In the genomic region with DNA sequence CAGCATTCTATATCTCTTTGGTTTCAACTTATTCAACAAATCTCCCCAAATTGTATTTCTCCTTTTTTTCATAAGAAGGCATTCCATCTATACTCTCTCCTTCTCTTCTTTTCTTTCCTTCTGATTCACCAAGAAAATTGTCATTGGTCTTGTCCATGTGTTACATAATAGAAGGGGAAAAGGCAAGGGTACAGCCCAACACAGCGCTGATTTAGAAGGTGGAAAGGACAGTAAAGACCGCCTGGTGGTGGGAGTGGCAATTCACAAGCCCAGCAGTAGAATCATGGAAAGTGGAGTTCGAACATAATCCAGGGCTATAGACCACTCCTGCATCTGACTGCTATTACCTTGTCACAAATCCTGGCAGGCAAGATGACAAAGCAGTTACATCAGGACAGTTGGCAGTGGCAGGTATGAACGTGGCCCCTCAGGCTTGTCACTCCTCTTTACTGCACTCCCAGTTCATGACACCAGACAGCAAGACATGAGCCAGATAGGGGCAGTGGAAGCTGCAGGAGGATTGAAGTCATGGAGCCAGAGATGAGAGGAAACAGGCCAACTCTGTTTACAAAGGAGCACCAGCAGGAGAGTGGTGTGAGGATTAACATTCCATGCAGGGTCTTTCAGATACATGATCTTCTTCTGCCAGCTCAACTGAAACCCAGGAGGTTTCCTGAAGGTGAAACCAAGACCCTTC, we compare ENCODE assay signal across 1 cellular context.
A peak's percentile ranks its signal among the peaks of the same experiment; 100 is the strongest.
TF ChIP-seq lines count a peak whose summit lies in the region.

No MANE protein-coding gene starts in this region.

TF ChIP-seq in K562, 482 proteins besides CTCF, POLR2A, EP300 and RAD21 (continued from another document and continues in another):
- TF ChIP-seq STAT5B (CRISPR knock-in tag; IDR thresholded peaks at IDR 0.05) (no peak), HES1 (IDR thresholded peaks at IDR 0.05; ENCODE audit: low read depth) (no peak), CTBP1 (IDR thresholded peaks at IDR 0.05; ENCODE audit: borderline replicate concordance) (peak; percentile 69), MAFG (tag; conservative IDR thresholded peaks at IDR 0.05) (0 out of 2 replicates have a peak, but pooled peaks have one; percentile 10), SFPQ (IDR thresholded peaks at IDR 0.05; ENCODE audit: low read depth, low read length) (no peak), ID3 (CRISPR knock-in tag; IDR thresholded peaks at IDR 0.05) (no peak), ID3 (tag; IDR thresholded peaks at IDR 0.05) (peak; percentile 64), SOX6 (IDR thresholded peaks at IDR 0.05) (peak; percentile 47; the same call in 1 of the 2 replicates), ZNF146 (CRISPR knock-in tag; IDR thresholded peaks at IDR 0.05; ENCODE audit: unreplicated experiment) (no peak), KDM1A (IDR thresholded peaks at IDR 0.05) (peak; percentile 7 to 42; a peak in 2 of 4 replicates), SMARCB1 (IDR thresholded peaks at IDR 0.05; ENCODE audit: insufficient read length, low read depth) (no peak), L3MBTL2 (IDR thresholded peaks at IDR 0.05) (peak; percentile 71), BRD9 (IDR thresholded peaks at IDR 0.05; ENCODE audit: low read depth, partially characterized antibody) (peak; percentile 79), ZNF780A (CRISPR knock-in tag; IDR thresholded peaks at IDR 0.05) (no peak), CXXC5 (CRISPR knock-in tag; IDR thresholded peaks at IDR 0.05) (peak; percentile 65), SMAD2 (IDR thresholded peaks at IDR 0.05; ENCODE audit: low read depth, low read length) (no peak), CREM (IDR thresholded peaks at IDR 0.05; ENCODE audit: low read depth) (peak; percentile 57), TEAD2 (tag; IDR thresholded peaks at IDR 0.05) (no peak), ZBTB11 (CRISPR knock-in tag; IDR thresholded peaks at IDR 0.05) (0 out of 6 replicates have a peak, but pooled peaks of 1 of the 3 experiments have one; percentile 51), MTA1 (IDR thresholded peaks at IDR 0.05; ENCODE audit: borderline replicate concordance) (peak; percentile 29; the same call in 1 of the 2 replicates), CHD1 (IDR thresholded peaks at IDR 0.05; ENCODE audit: low read length) (no peak), HDGF (IDR thresholded peaks at IDR 0.05) (peak; percentile 65; the same call in 1 of the 2 replicates), IFI16 (CRISPR knock-in tag; IDR thresholded peaks at IDR 0.05) (peak; percentile 12; the same call in 1 of the 2 replicates), TARDBP (IDR thresholded peaks at IDR 0.05) (no peak), ZBTB34 (CRISPR knock-in tag; IDR thresholded peaks at IDR 0.05) (no peak), CHD2 (IDR thresholded peaks at IDR 0.05; ENCODE audit: low read depth, low read length) (no peak), CREB5 (CRISPR knock-in tag; IDR thresholded peaks at IDR 0.05) (no peak), ZNF175 (CRISPR knock-in tag; IDR thresholded peaks at IDR 0.05; ENCODE audit: low read depth) (peak; percentile 83), UBTF (IDR thresholded peaks at IDR 0.05; ENCODE audit: borderline replicate concordance in 1 of 2, low read depth in 2 of 2, low read length in 2 of 2) (0 out of 4 replicates have a peak, but pooled peaks of 1 of the 2 experiments have one; percentile 40)
- TF ChIP-seq, protein P1, sequence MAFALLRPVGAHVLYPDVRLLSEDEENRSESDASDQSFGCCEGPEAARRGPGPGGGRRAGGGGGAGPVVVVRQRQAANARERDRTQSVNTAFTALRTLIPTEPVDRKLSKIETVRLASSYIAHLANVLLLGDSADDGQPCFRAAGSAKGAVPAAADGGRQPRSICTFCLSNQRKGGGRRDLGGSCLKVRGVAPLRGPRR (CRISPR knock-in tag; IDR thresholded peaks at IDR 0.05) = no peak
- TF ChIP-seq, protein P2, sequence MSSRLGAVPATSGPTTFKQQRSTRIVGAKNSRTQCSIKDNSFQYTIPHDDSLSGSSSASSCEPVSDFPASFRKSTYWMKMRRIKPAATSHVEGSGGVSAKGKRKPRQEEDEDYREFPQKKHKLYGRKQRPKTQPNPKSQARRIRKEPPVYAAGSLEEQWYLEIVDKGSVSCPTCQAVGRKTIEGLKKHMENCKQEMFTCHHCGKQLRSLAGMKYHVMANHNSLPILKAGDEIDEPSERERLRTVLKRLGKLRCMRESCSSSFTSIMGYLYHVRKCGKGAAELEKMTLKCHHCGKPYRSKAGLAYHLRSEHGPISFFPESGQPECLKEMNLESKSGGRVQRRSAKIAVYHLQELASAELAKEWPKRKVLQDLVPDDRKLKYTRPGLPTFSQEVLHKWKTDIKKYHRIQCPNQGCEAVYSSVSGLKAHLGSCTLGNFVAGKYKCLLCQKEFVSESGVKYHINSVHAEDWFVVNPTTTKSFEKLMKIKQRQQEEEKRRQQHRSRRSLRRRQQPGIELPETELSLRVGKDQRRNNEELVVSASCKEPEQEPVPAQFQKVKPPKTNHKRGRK (tag; IDR thresholded peaks at IDR 0.05) = peak; percentile 77
- TF ChIP-seq, protein P3, sequence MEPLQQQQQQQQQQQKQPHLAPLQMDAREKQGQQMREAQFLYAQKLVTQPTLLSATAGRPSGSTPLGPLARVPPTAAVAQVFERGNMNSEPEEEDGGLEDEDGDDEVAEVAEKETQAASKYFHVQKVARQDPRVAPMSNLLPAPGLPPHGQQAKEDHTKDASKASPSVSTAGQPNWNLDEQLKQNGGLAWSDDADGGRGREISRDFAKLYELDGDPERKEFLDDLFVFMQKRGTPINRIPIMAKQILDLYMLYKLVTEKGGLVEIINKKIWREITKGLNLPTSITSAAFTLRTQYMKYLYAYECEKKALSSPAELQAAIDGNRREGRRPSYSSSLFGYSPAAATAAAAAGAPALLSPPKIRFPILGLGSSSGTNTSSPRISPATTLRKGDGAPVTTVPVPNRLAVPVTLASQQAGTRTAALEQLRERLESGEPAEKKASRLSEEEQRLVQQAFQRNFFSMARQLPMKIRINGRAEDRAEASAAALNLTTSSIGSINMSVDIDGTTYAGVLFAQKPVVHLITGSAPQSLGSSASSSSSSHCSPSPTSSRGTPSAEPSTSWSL (CRISPR knock-in tag; IDR thresholded peaks at IDR 0.05; ENCODE audit: borderline replicate concordance) = no peak
- TF ChIP-seq, protein P4, sequence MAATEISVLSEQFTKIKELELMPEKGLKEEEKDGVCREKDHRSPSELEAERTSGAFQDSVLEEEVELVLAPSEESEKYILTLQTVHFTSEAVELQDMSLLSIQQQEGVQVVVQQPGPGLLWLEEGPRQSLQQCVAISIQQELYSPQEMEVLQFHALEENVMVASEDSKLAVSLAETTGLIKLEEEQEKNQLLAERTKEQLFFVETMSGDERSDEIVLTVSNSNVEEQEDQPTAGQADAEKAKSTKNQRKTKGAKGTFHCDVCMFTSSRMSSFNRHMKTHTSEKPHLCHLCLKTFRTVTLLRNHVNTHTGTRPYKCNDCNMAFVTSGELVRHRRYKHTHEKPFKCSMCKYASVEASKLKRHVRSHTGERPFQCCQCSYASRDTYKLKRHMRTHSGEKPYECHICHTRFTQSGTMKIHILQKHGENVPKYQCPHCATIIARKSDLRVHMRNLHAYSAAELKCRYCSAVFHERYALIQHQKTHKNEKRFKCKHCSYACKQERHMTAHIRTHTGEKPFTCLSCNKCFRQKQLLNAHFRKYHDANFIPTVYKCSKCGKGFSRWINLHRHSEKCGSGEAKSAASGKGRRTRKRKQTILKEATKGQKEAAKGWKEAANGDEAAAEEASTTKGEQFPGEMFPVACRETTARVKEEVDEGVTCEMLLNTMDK (IDR thresholded peaks at IDR 0.05; ENCODE audit: borderline replicate concordance, insufficient read depth, low read depth, low read length, poor library complexity, severe bottlenecking) = no peak
